In genomic region chr2:180156651-180157050, GRCh38 we compare ENCODE assay signal across 22 cellular contexts.
"Had no signal": no experiment of that assay in that cellular context is flagged by ENCODE, and none has a peak within 500 bp of the region (broad histone marks: within the 10 kb centered on the region; RNA-seq: fewer than 3 reads in every experiment).

No MANE protein-coding gene starts in this region.

- H3K4me1 ChIP-seq: colonic mucosa, esophagus muscularis mucosa, esophagus squamous epithelium, foreskin keratinocyte, gastrocnemius medialis, gastroesophageal sphincter, heart left ventricle, heart right ventricle had no signal

- H3K9me3 ChIP-seq: colonic mucosa, esophagus muscularis mucosa, esophagus squamous epithelium, gastrocnemius medialis, gastroesophageal sphincter, heart left ventricle, heart right ventricle had no signal

- H3K4me3 ChIP-seq: colonic mucosa, coronary artery, dorsolateral prefrontal cortex, esophagus muscularis mucosa, esophagus squamous epithelium, gastrocnemius medialis, gastroesophageal sphincter, heart left ventricle, heart right ventricle had no signal

- H3K27me3 ChIP-seq: colonic mucosa, dorsolateral prefrontal cortex, esophagus muscularis mucosa, esophagus squamous epithelium, foreskin keratinocyte, gastrocnemius medialis, gastroesophageal sphincter, heart left ventricle, heart right ventricle had no signal

- H3K27ac ChIP-seq: colonic mucosa, coronary artery, dorsolateral prefrontal cortex, epithelial cell of prostate, esophagus muscularis mucosa, esophagus squamous epithelium, foreskin keratinocyte, gastrocnemius medialis, gastroesophageal sphincter, heart left ventricle, heart right ventricle had no signal

- DNase-seq: colonic mucosa; cortex of kidney; dermis blood vessel endothelial cell; dorsolateral prefrontal cortex; effector CD4-positive, alpha-beta T cell; effector CD8-positive, alpha-beta T cell; effector memory CD4-positive, alpha-beta T cell; effector memory CD8-positive, alpha-beta T cell; endodermal cell; erythroblast; esophagus squamous epithelium; foreskin fibroblast; foreskin keratinocyte; foreskin melanocyte; gastrocnemius medialis; glutamatergic neuron; heart left ventricle; heart right ventricle had no signal

- H3K36me3 ChIP-seq: colonic mucosa, esophagus muscularis mucosa, esophagus squamous epithelium, gastrocnemius medialis, gastroesophageal sphincter, heart left ventricle, heart right ventricle had no signal
